8 cellular contexts compared by ENCODE assay signal in the genomic region with DNA sequence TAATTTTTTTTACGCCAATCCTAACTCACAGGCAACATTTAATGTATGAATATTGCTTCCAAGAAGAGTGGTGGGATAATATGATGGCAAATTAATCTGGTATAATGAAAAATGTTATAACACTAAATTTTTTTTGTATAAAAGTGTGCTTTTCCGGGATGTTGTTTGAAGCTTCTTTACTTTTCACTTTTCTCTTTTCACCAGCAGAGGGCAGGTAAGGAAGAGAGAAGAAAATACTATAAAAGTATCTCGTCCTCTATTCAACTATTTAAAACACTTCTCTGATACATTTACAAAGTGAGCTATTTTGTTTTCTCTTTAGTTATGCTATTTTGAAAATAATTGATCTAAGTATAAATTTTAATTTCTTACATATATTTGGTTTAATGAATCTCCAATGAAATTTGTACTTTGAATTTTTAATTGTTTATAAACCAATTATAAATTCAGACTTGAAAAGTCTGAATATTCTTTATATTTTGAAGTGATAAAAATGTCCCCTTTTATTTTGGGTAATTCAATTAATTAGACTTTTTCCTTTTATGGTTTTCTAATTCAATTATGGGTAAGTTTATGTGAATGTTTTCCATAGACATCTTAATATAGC. TPM values are rescaled to one million over a fixed set of nuclear protein-coding genes. Genes with fewer than 3 reads are reported as not detected.
DNase-seq lines count a peak whose midpoint lies in the region; ATAC-seq and TF ChIP-seq lines count a peak whose summit lies in the region.

No MANE protein-coding gene starts in this region.

- H3K9ac ChIP-seq in neural cell (ENCODE audit: low read length), result no peak overlapping the region

- no peak overlapping the region for H3K4me3 ChIP-seq in neural cell (ENCODE audit: low read length)

- peaks cover 6% of the 10 kb centered on the region for H3K36me3 Mint-ChIP-seq in chondrocyte (ENCODE audit: low read depth)
- no peaks in the 10 kb centered on the region for H3K36me3 Mint-ChIP-seq in activated T-cell treated with anti-CD3 and anti-CD28 coated beads, Interleukin-2, amount 50 U/mL, for 24 hours (ENCODE audit: low read depth)
- H3K36me3 Mint-ChIP-seq in stimulated activated effector memory CD8-positive, alpha-beta T cell treated with anti-CD3 and anti-CD28 coated beads, Interleukin-12 subunit alpha, Interleukin-12 subunit beta, amount 100 ng/mL, for 72 hours, result no peaks in the 10 kb centered on the region

- no peaks in the 10 kb centered on the region for H3K9me3 ChIP-seq in neural cell (ENCODE audit: low read length)

- H3K27me3 Mint-ChIP-seq in chondrocyte (ENCODE audit: low read depth), result peaks cover 15% of the 10 kb centered on the region
- H3K27me3 Mint-ChIP-seq in activated T-cell treated with anti-CD3 and anti-CD28 coated beads, Interleukin-2, amount 50 U/mL, for 24 hours, result no peaks in the 10 kb centered on the region

- H3K4me3 Mint-ChIP-seq in chondrocyte (ENCODE audit: unreplicated experiment), result no peak overlapping the region
- no peak overlapping the region for H3K4me3 Mint-ChIP-seq in activated T-cell treated with anti-CD3 and anti-CD28 coated beads, Interleukin-2, amount 50 U/mL, for 24 hours
- H3K4me3 Mint-ChIP-seq in stimulated activated effector memory CD8-positive, alpha-beta T cell treated with anti-CD3 and anti-CD28 coated beads, Interleukin-12 subunit alpha, Interleukin-12 subunit beta, amount 100 ng/mL, for 72 hours, result no peak overlapping the region

- no peaks in the 10 kb centered on the region for H4K20me1 ChIP-seq in neural cell (ENCODE audit: insufficient read depth)

- no peak overlapping the region for H2AFZ ChIP-seq in neural cell (ENCODE audit: low read depth, low read length)

- H3K27me3 ChIP-seq in neural cell (ENCODE audit: insufficient read depth, low read depth, low read length), result no peaks in the 10 kb centered on the region

- H3K79me2 ChIP-seq in neural cell (replicated peaks; ENCODE audit: insufficient read depth, low read length), result no peaks in the 10 kb centered on the region

- no peaks in the 10 kb centered on the region for H3F3A ChIP-seq in neural cell (ENCODE audit: insufficient read depth, low read length, poor library complexity, severe bottlenecking)

- no peak overlapping the region for H3K27ac Mint-ChIP-seq in chondrocyte (ENCODE audit: unreplicated experiment)
- H3K27ac Mint-ChIP-seq in activated T-cell treated with anti-CD3 and anti-CD28 coated beads, Interleukin-2, amount 50 U/mL, for 24 hours, result no peak overlapping the region
- no peak overlapping the region for H3K27ac Mint-ChIP-seq in stimulated activated effector memory CD8-positive, alpha-beta T cell treated with anti-CD3 and anti-CD28 coated beads, Interleukin-12 subunit alpha, Interleukin-12 subunit beta, amount 100 ng/mL, for 72 hours

- TF ChIP-seq EP300 in neural cell (conservative IDR thresholded peaks at IDR 0.05; ENCODE audit: poor library complexity, severe bottlenecking), result no peak

- peak; percentile 73 for TF ChIP-seq RAD21 in neural cell (conservative IDR thresholded peaks at IDR 0.05)

- in situ Hi-C loops in ACHN (cut with HindIII; ENCODE audit: low pct_ligation_motif_present, low pct_unique_long_range_greater_than_20kb, low sequenced_read_pairs), result no loop called here

- peak; percentile 92 for TF ChIP-seq CTCF in chondrocyte (IDR thresholded peaks at IDR 0.05)
- TF ChIP-seq CTCF in neural cell (IDR thresholded peaks at IDR 0.05; ENCODE audit: poor library complexity, severe bottlenecking), result peak; percentile 70

- H3K4me2 ChIP-seq in neural cell (ENCODE audit: low read length), result no peak overlapping the region

- H3K9me3 Mint-ChIP-seq in chondrocyte (ENCODE audit: low read depth), result peaks cover 5% of the 10 kb centered on the region
- H3K9me3 Mint-ChIP-seq in activated T-cell treated with anti-CD3 and anti-CD28 coated beads, Interleukin-2, amount 50 U/mL, for 24 hours, result no peaks in the 10 kb centered on the region
- peaks cover 2% of the 10 kb centered on the region for H3K9me3 Mint-ChIP-seq in stimulated activated effector memory CD8-positive, alpha-beta T cell treated with anti-CD3 and anti-CD28 coated beads, Interleukin-12 subunit alpha, Interleukin-12 subunit beta, amount 100 ng/mL, for 72 hours

- no peak overlapping the region for H3K27ac ChIP-seq in neural cell (ENCODE audit: low read length)

- ATAC-seq in GM18868 (IDR thresholded peaks at IDR 0.05; ENCODE audit: unreplicated experiment), result peak; percentile 49
- ATAC-seq in GM18870 (IDR thresholded peaks at IDR 0.05; ENCODE audit: unreplicated experiment), result no peak
- no peak for ATAC-seq in stimulated activated effector memory CD8-positive, alpha-beta T cell treated with anti-CD3 and anti-CD28 coated beads, Interleukin-12 subunit alpha, Interleukin-12 subunit beta, amount 100 ng/mL, for 72 hours

- H3K36me3 ChIP-seq in neural cell (ENCODE audit: insufficient read depth, low read length), result no peaks in the 10 kb centered on the region

- DNase-seq in ACHN, result peak; percentile 64
- DNase-seq in NCI-H2029 treated with DMSO at 0.1 percent for 48 hours (lab: John Stamatoyannopoulos, UW), result peak; percentile 37
- no peak for DNase-seq in chondrocyte (ENCODE audit: low spot score)
- DNase-seq in activated T-cell treated with anti-CD3 and anti-CD28 coated beads, Interleukin-2, amount 50 U/mL, for 24 hours, result no peak
- DNase-seq in stimulated activated effector memory CD8-positive, alpha-beta T cell treated with anti-CD3 and anti-CD28 coated beads, Interleukin-12 subunit alpha, Interleukin-12 subunit beta, amount 100 ng/mL, for 72 hours (ENCODE audit: low spot score in 2 of 2), result no peak

- H3K9me2 ChIP-seq in neural cell (ENCODE audit: insufficient read depth, low read length), result no peaks in the 10 kb centered on the region

- H3K4me1 Mint-ChIP-seq in chondrocyte (ENCODE audit: low read depth), result no peaks in the 10 kb centered on the region
- H3K4me1 Mint-ChIP-seq in activated T-cell treated with anti-CD3 and anti-CD28 coated beads, Interleukin-2, amount 50 U/mL, for 24 hours (ENCODE audit: low read depth), result no peaks in the 10 kb centered on the region
- H3K4me1 Mint-ChIP-seq in stimulated activated effector memory CD8-positive, alpha-beta T cell treated with anti-CD3 and anti-CD28 coated beads, Interleukin-12 subunit alpha, Interleukin-12 subunit beta, amount 100 ng/mL, for 72 hours, result no peaks in the 10 kb centered on the region

TF ChIP-seq in neural cell, 6 proteins besides CTCF, POLR2A, EP300 and RAD21:
- peak; percentile 76 for TF ChIP-seq SMC3 (conservative IDR thresholded peaks at IDR 0.05; ENCODE audit: poor library complexity)
- TF ChIP-seq TAF1 (IDR thresholded peaks at IDR 0.05; ENCODE audit: low read depth), result no peak
- TF ChIP-seq REST (IDR thresholded peaks at IDR 0.05; ENCODE audit: borderline replicate concordance), result no peak
- TF ChIP-seq POLR2AphosphoS5 (IDR thresholded peaks at IDR 0.05), result no peak

RNA-seq across cellular contexts. Expression of gene CFTR, which starts 20.7 kb away (rescaled TPM):
- not detected in 3 replicates for total RNA-seq in chondrocyte
- polyA plus RNA-seq in neural cell, result not detected in 2 replicates
- polyA minus RNA-seq in neural cell, result 0.24 TPM in 1 of 2 replicates, not detected in the other

RNA-seq across cellular contexts. Expression of gene ASZ1, which starts 31.8 kb away (rescaled TPM):
- not detected in 3 replicates for total RNA-seq in chondrocyte
- polyA plus RNA-seq in neural cell, result not detected in 2 replicates
- not detected in 2 replicates for polyA minus RNA-seq in neural cell

Comparison
In these comparisons a context has a peak if more than half of its experiments do, and no peak if none do; other contexts are left out.
1. DNase-seq: peak in ACHN (single experiment) and NCI-H2029 treated with DMSO at 0.1 percent for 48 hours (single experiment); none in chondrocyte (single experiment), activated T-cell treated with anti-CD3 and anti-CD28 coated beads, Interleukin-2, amount 50 U/mL, for 24 hours (single experiment) and stimulated activated effector memory CD8-positive, alpha-beta T cell treated with anti-CD3 and anti-CD28 coated beads, Interleukin-12 subunit alpha, Interleukin-12 subunit beta, amount 100 ng/mL, for 72 hours (0 of 2).